ENCODE assay signal across 21 cellular contexts in genomic region chr3:151016421-151016820, GRCh38. TPM values are rescaled to one million over a fixed set of nuclear protein-coding genes. Genes with fewer than 3 reads are reported as not detected.
DNase-seq lines count a peak whose midpoint lies in the region; ATAC-seq and TF ChIP-seq lines count a peak whose summit lies in the region.
"Had no signal": no experiment of that assay in that cellular context is flagged by ENCODE, and none has a peak within 500 bp of the region (broad histone marks: within the 10 kb centered on the region; RNA-seq: fewer than 3 reads in every experiment).

No MANE protein-coding gene starts in this region.

- no peaks in the 10 kb centered on the region for H3K4me1 ChIP-seq in mesenchymal stem cell (ENCODE audit: control insufficient read depth, insufficient read depth, low read depth, low read length)
- no peaks in the 10 kb centered on the region for H3K4me1 ChIP-seq in MM.1S (ENCODE audit: low read length)
- H3K4me1 ChIP-seq: A549, transverse colon had no signal

- H3K4me3 ChIP-seq in AG09309 (ENCODE audit: control insufficient read depth, low read depth, low read length) (no peak overlapping the region), choroid plexus epithelial cell (ENCODE audit: low read depth, low read length) (no peak overlapping the region), mesenchymal stem cell (ENCODE audit: insufficient read depth in 1 of 2, low read depth in 1 of 2, low read length in 2 of 2) (peak overlapping the region in 1 of 2 experiments; percentile 22), MM.1S (ENCODE audit: low read length) (no peak overlapping the region)
- H3K4me3 ChIP-seq: A549, K562, transverse colon had no signal

- H3K9me3 ChIP-seq in mesenchymal stem cell (ENCODE audit: control insufficient read depth, low read length) (no peaks in the 10 kb centered on the region), MM.1S (replicated peaks; ENCODE audit: insufficient read depth, low read length) (no peaks in the 10 kb centered on the region)
- H3K9me3 ChIP-seq: A549, transverse colon had no signal

- no peak for TF ChIP-seq CTCF in AG09309 (IDR thresholded peaks at IDR 0.05; ENCODE audit: control insufficient read depth, insufficient read depth, low read depth, low read length, missing control alignments)
- no peak for TF ChIP-seq CTCF in choroid plexus epithelial cell (conservative IDR thresholded peaks at IDR 0.05; ENCODE audit: low read depth, low read length)
- no peak for TF ChIP-seq CTCF in MM.1S (IDR thresholded peaks at IDR 0.05; ENCODE audit: low read length)

- H3F3A ChIP-seq in MM.1S (ENCODE audit: insufficient read depth, low read length), result no peaks in the 10 kb centered on the region

- no peak for ATAC-seq in HG02981 (IDR thresholded peaks at IDR 0.05; ENCODE audit: unreplicated experiment)
- ATAC-seq: A549, HCT116, K562, left cardiac atrium had no signal

- no peaks in the 10 kb centered on the region for H3K79me2 ChIP-seq in MM.1S (ENCODE audit: low read length)

- no peak overlapping the region for H2BK12ac ChIP-seq in mesenchymal stem cell (ENCODE audit: low read length in 2 of 2)

- no peaks in the 10 kb centered on the region for H4K20me1 ChIP-seq in MM.1S (ENCODE audit: insufficient read depth, low read length)

- no peak overlapping the region for H3K14ac ChIP-seq in mesenchymal stem cell (ENCODE audit: low read length in 2 of 2)

- no peak overlapping the region for H3K4me2 ChIP-seq in mesenchymal stem cell (ENCODE audit: low read length, poor library complexity, severe bottlenecking)
- H3K4me2 ChIP-seq in MM.1S (ENCODE audit: low read depth, low read length), result no peak overlapping the region
- H3K4me2 ChIP-seq: A549 had no signal

- H3K27me3 ChIP-seq in mesenchymal stem cell (ENCODE audit: control insufficient read depth in 1 of 2, insufficient read depth in 1 of 2, low read length in 2 of 2) (no peaks in the 10 kb centered on the region), MM.1S (replicated peaks; ENCODE audit: insufficient read depth, low read length) (no peaks in the 10 kb centered on the region)
- H3K27me3 ChIP-seq: brain microvascular endothelial cell had no signal

- H3K18ac ChIP-seq in mesenchymal stem cell (ENCODE audit: low read depth in 1 of 2, low read length in 2 of 2), result no peak overlapping the region

- no peaks in the 10 kb centered on the region for H3K9me2 ChIP-seq in MM.1S (replicated peaks; ENCODE audit: insufficient read depth, low read length)

- DNase-seq in AG09309 (ENCODE audit: low read depth) (peak; percentile 65), HCEC 1CT (peak; percentile 56), choroid plexus epithelial cell (ENCODE audit: low read depth) (peak; percentile 32), mesenchymal stem cell (no peak), NCI-H524 (lab: John Stamatoyannopoulos, UW) (no peak), superior temporal gyrus (ENCODE audit: extremely low spot score) (no peak), MM.1S (no peak)
- DNase-seq: activated B cell treated with CpG ODN at 0.5 μM for 24 hours; activated CD4-positive, alpha-beta T cell treated with anti-CD3 and anti-CD28 coated beads, Interleukin-2, amount 50 U/mL, for 48 hours; activated naive CD8-positive, alpha-beta T cell treated with anti-CD3 and anti-CD28 coated beads, Interleukin-2, amount 10 ng/mL, durations not matched to agents 7 days and 5 days; left cardiac atrium; mesendoderm; NCI-H2171 treated with DMSO at 0.1 percent for 48 hours; retina; transverse colon had no signal

- H2BK120ac ChIP-seq in mesenchymal stem cell (ENCODE audit: low read depth, low read length), result no peak overlapping the region

- H2AK5ac ChIP-seq in mesenchymal stem cell (ENCODE audit: low read length, severe bottlenecking), result no peak overlapping the region

- 78% methylated on average over 2 of the region's 3 CpGs for WGBS in mesenchymal stem cell

- H4K8ac ChIP-seq in mesenchymal stem cell (ENCODE audit: low read length), result no peak overlapping the region

- H2BK5ac ChIP-seq in mesenchymal stem cell (ENCODE audit: low read depth, low read length, poor library complexity, severe bottlenecking), result no peak overlapping the region

- H3K27ac ChIP-seq in mesenchymal stem cell (ENCODE audit: low read length, poor library complexity, severe bottlenecking) (no peak overlapping the region), MM.1S (ENCODE audit: low read length) (no peak overlapping the region)
- H3K27ac ChIP-seq: A549, brain microvascular endothelial cell, transverse colon had no signal

- H3K4ac ChIP-seq in mesenchymal stem cell (ENCODE audit: low read depth in 1 of 2, low read length in 2 of 2), result no peak overlapping the region

- H2AFZ ChIP-seq in mesenchymal stem cell (ENCODE audit: low read depth, low read length), result no peak overlapping the region
- H2AFZ ChIP-seq in MM.1S (ENCODE audit: low read length), result no peak overlapping the region

- no peak overlapping the region for H3K23ac ChIP-seq in mesenchymal stem cell (ENCODE audit: low read length in 2 of 2)

- H2BK15ac ChIP-seq in mesenchymal stem cell (ENCODE audit: low read depth, poor library complexity, severe bottlenecking), result no peak overlapping the region

- peak overlapping the region; percentile 52 for H3K9ac ChIP-seq in mesenchymal stem cell (ENCODE audit: low read length)
- H3K9ac ChIP-seq in MM.1S (ENCODE audit: low read length), result no peak overlapping the region

- H4K91ac ChIP-seq in mesenchymal stem cell (ENCODE audit: low read length), result no peak overlapping the region

- no peaks in the 10 kb centered on the region for H3K79me1 ChIP-seq in mesenchymal stem cell (replicated peaks; ENCODE audit: low read length, poor library complexity, severe bottlenecking)

- H3K36me3 ChIP-seq in mesenchymal stem cell (ENCODE audit: control insufficient read depth in 1 of 2, insufficient read depth in 2 of 2, low read depth in 1 of 2, low read length in 2 of 2) (no peaks in the 10 kb centered on the region), MM.1S (replicated peaks; ENCODE audit: insufficient read depth, low read length) (no peaks in the 10 kb centered on the region)
- H3K36me3 ChIP-seq: brain microvascular endothelial cell, transverse colon had no signal

RNA-seq across cellular contexts. Expression of gene CLRN1, which starts 43.9 kb away (rescaled TPM):
- not detected for polyA plus RNA-seq in mesenchymal stem cell (2013, experiment 1 of 2)
- not detected for polyA plus RNA-seq in mesenchymal stem cell (2013, experiment 2 of 2)
- polyA plus RNA-seq: A549, endothelial cell of umbilical vein, K562 had no signal

Comparison
In these comparisons a context has a peak if more than half of its experiments do, and no peak if none do; other contexts are left out.
1. DNase-seq: peak in AG09309 (single experiment), HCEC 1CT (single experiment) and choroid plexus epithelial cell (single experiment); none in mesenchymal stem cell (single experiment), NCI-H524 (0 of 2), superior temporal gyrus (single experiment) and MM.1S (single experiment).